8 cellular contexts compared by ENCODE assay signal in genomic region chr15:70111203-70112017, GRCh38. TPM values are rescaled to one million over a fixed set of nuclear protein-coding genes. Genes with fewer than 3 reads are reported as not detected.
DNase-seq lines count a peak whose midpoint lies in the region; FAIRE-seq and TF ChIP-seq lines count a peak whose summit lies in the region.

No MANE protein-coding gene starts in this region.

- no peak for TF ChIP-seq CTCF in D721Med (IDR thresholded peaks at IDR 0.05; ENCODE audit: insufficient read depth, missing control alignments)

- DNase-seq in D721Med (ENCODE audit: insufficient read length, low spot score) (peak; percentile 81), NCI-H1436 (lab: John Stamatoyannopoulos, UW) (peak; percentile 75), head of caudate nucleus (peak; percentile 40 to 91 (median 76)), posterior vena cava (ENCODE audit: low spot score) (peak; percentile 89), H54 (ENCODE audit: insufficient read length, low spot score) (no peak), GM12891 (ENCODE audit: insufficient read length, low spot score) (no peak), middle frontal gyrus (ENCODE audit: extremely low spot score, low spot score) (no peak)

- intact Hi-C loops in head of caudate nucleus (cut with DNase I): no loop called here
- intact Hi-C loops in posterior vena cava (cut with DNase I): no loop called here

- TF ChIP-seq POLR2A in H54 (IDR thresholded peaks at IDR 0.05; ENCODE audit: low read depth, low read length) (no peak), GM12891 (IDR thresholded peaks at IDR 0.05; ENCODE audit: low read depth, low read length) (no peak)

- FAIRE-seq in D721Med (lab: Jason Lieb, UNC) (no peak), TTC549 (lab: Jason Lieb, UNC) (peak; percentile 67), H54 (lab: Jason Lieb, UNC) (no peak), GM12891 (lab: Jason Lieb, UNC) (no peak)

TF ChIP-seq in GM12891, 5 proteins besides CTCF, POLR2A, EP300 and RAD21:
- TF ChIP-seq POLR2AphosphoS5 (IDR thresholded peaks at IDR 0.05; ENCODE audit: low read depth, low read length) (no peak), PAX5 (IDR thresholded peaks at IDR 0.05; ENCODE audit: insufficient read depth, low read length, severe bottlenecking) (no peak), TAF1 (IDR thresholded peaks at IDR 0.05; ENCODE audit: low read depth, low read length) (no peak), SPI1 (IDR thresholded peaks at IDR 0.05; ENCODE audit: low read depth, low read length) (no peak), POU2F2 (IDR thresholded peaks at IDR 0.05; ENCODE audit: low read depth, low read length) (no peak)

RNA-seq across cellular contexts. Expression of gene TLE3, which starts 13.7 kb away (rescaled TPM):
- 10 to 100 TPM; 45.5 to 50.9 TPM for total RNA-seq in posterior vena cava
- 18.6 TPM for polyA plus RNA-seq in GM12891 (2012; ENCODE audit: low read depth, missing spikeins)

Comparison
In these comparisons a context has a peak if more than half of its experiments do, and no peak if none do; other contexts are left out.
1. DNase-seq: peak in D721Med (single experiment), NCI-H1436 (single experiment), head of caudate nucleus (42 of 42) and posterior vena cava (single experiment); none in H54 (single experiment), GM12891 (single experiment) and middle frontal gyrus (single experiment).